Comparison of ENCODE assay signal across 1 cellular context in genomic region chr19:46602392-46603194, GRCh38.
TF ChIP-seq lines count a peak whose summit lies in the region.

No MANE protein-coding gene starts in this region.

TF ChIP-seq in HepG2, 621 proteins besides CTCF, POLR2A, EP300 and RAD21 (continued from another document and continues in another):
- no peak for TF ChIP-seq THAP9 (CRISPR knock-in tag; IDR thresholded peaks at IDR 0.05; ENCODE audit: borderline replicate concordance)
- TF ChIP-seq HDAC2 (CRISPR knock-in tag; IDR thresholded peaks at IDR 0.05) = no peak
- no peak for TF ChIP-seq GLMP (CRISPR knock-in tag; IDR thresholded peaks at IDR 0.05; ENCODE audit: borderline replicate concordance)
- TF ChIP-seq FOXP1 (IDR thresholded peaks at IDR 0.05) = no peak
- TF ChIP-seq FOXP1 (CRISPR knock-in tag; IDR thresholded peaks at IDR 0.05) = no peak
- TF ChIP-seq RORA (CRISPR knock-in tag; IDR thresholded peaks at IDR 0.05) = no peak
- TF ChIP-seq ZBTB14 (CRISPR knock-in tag; IDR thresholded peaks at IDR 0.05) = 0 out of 2 replicates have a peak, but pooled peaks have one; percentile 11
- no peak for TF ChIP-seq PPARG (CRISPR knock-in tag; conservative IDR thresholded peaks at IDR 0.05)
- no peak for TF ChIP-seq CENPT (CRISPR knock-in tag; IDR thresholded peaks at IDR 0.05; ENCODE audit: low read depth)
- no peak for TF ChIP-seq ZZZ3 (CRISPR knock-in tag; IDR thresholded peaks at IDR 0.05; ENCODE audit: borderline replicate concordance)
- no peak for TF ChIP-seq ZSCAN5A (CRISPR knock-in tag; IDR thresholded peaks at IDR 0.05; ENCODE audit: borderline replicate concordance)
- TF ChIP-seq BRCA1 (CRISPR knock-in tag; IDR thresholded peaks at IDR 0.05) = no peak
- no peak for TF ChIP-seq THAP7 (CRISPR knock-in tag; IDR thresholded peaks at IDR 0.05)
- no peak for TF ChIP-seq XRCC5 (optimal IDR thresholded peaks at IDR 0.05; ENCODE audit: low read length)
- 0 out of 2 replicates have a peak, but pooled peaks have one; percentile 19 for TF ChIP-seq HBP1 (CRISPR knock-in tag; IDR thresholded peaks at IDR 0.05; ENCODE audit: low read depth)
- no peak for TF ChIP-seq ADNP (CRISPR knock-in tag; IDR thresholded peaks at IDR 0.05)
- TF ChIP-seq BCL6 (CRISPR knock-in tag; IDR thresholded peaks at IDR 0.05) = 0 out of 2 replicates have a peak, but pooled peaks have one; percentile 4
- no peak for TF ChIP-seq IRF1 (CRISPR knock-in tag; IDR thresholded peaks at IDR 0.05; ENCODE audit: low read depth)
- TF ChIP-seq NR1H2 (CRISPR knock-in tag; IDR thresholded peaks at IDR 0.05; ENCODE audit: borderline replicate concordance, low read depth) = no peak
- no peak for TF ChIP-seq CHCHD3 (CRISPR knock-in tag; IDR thresholded peaks at IDR 0.05)
- no peak for TF ChIP-seq ZSCAN30 (CRISPR knock-in tag; IDR thresholded peaks at IDR 0.05)
- TF ChIP-seq AHDC1 (CRISPR knock-in tag; IDR thresholded peaks at IDR 0.05; ENCODE audit: borderline replicate concordance) = no peak
- no peak; the same call in 1 of the 2 replicates for TF ChIP-seq TBX2 (CRISPR knock-in tag; IDR thresholded peaks at IDR 0.05; ENCODE audit: borderline replicate concordance)
- TF ChIP-seq ARID3A (IDR thresholded peaks at IDR 0.05; ENCODE audit: low read depth, low read length) = no peak
- TF ChIP-seq ZBTB25 (CRISPR knock-in tag; IDR thresholded peaks at IDR 0.05) = no peak
- TF ChIP-seq HNRNPLL (IDR thresholded peaks at IDR 0.05; ENCODE audit: low read depth, low read length, poor library complexity, severe bottlenecking) = no peak
- no peak for TF ChIP-seq FOXO1 (CRISPR knock-in tag; IDR thresholded peaks at IDR 0.05)
- TF ChIP-seq ZNF766 (CRISPR knock-in tag; IDR thresholded peaks at IDR 0.05; ENCODE audit: borderline replicate concordance) = no peak
- TF ChIP-seq NR2C2 (CRISPR knock-in tag; IDR thresholded peaks at IDR 0.05; ENCODE audit: borderline replicate concordance) = no peak
- no peak for TF ChIP-seq SP5 (CRISPR knock-in tag; IDR thresholded peaks at IDR 0.05; ENCODE audit: borderline replicate concordance, low read depth)
- TF ChIP-seq NRL (CRISPR knock-in tag; IDR thresholded peaks at IDR 0.05; ENCODE audit: borderline replicate concordance) = no peak
- no peak for TF ChIP-seq ZBED4 (CRISPR knock-in tag; IDR thresholded peaks at IDR 0.05; ENCODE audit: borderline replicate concordance)
- TF ChIP-seq U2AF1 (optimal IDR thresholded peaks at IDR 0.05; ENCODE audit: low read depth, low read length) = no peak
- TF ChIP-seq NFATC3 (CRISPR knock-in tag; IDR thresholded peaks at IDR 0.05) = no peak
- TF ChIP-seq ZNF253 (CRISPR knock-in tag; IDR thresholded peaks at IDR 0.05; ENCODE audit: borderline replicate concordance) = no peak
- TF ChIP-seq CCAR2 (optimal IDR thresholded peaks at IDR 0.05; ENCODE audit: low read depth, low read length) = no peak
